27 cellular contexts compared by ENCODE assay signal in genomic region chr11:21346361-21346760, GRCh38.
"Had no signal": no experiment of that assay in that cellular context is flagged by ENCODE, and none has a peak within 500 bp of the region (broad histone marks: within the 10 kb centered on the region; RNA-seq: fewer than 3 reads in every experiment).

No MANE protein-coding gene starts in this region.

- FAIRE-seq: keratinocyte had no signal

- H3K27ac Mint-ChIP-seq: naive thymus-derived CD8-positive, alpha-beta T cell; nephron; progenitor cell of endocrine pancreas; stimulated activated memory B cell treated with anti-CD40 and anti-IgM and Interleukin-4, amounts not matched to agents 10 μg/mL and 1 μg/mL and 100 μg/mL, for 72 hours had no signal

- H3K36me3 ChIP-seq: left lung, lower lobe of right lung, neutrophil, right atrium auricular region, right lobe of liver, spleen, stomach, thyroid gland, transverse colon, upper lobe of left lung, vagina had no signal

- H3K9me3 ChIP-seq: left lung, lower lobe of right lung, neutrophil, right atrium auricular region, right lobe of liver, spleen, stomach, testis, thyroid gland, transverse colon, upper lobe of left lung, vagina had no signal

- ATAC-seq: left colon; left lung; lower lobe of right lung; naive thymus-derived CD8-positive, alpha-beta T cell; right lobe of liver; stimulated activated memory B cell treated with anti-CD40 and anti-IgM and Interleukin-4, amounts not matched to agents 10 μg/mL and 1 μg/mL and 100 μg/mL, for 72 hours; stimulated activated naive CD8-positive, alpha-beta T cell treated with anti-CD3 and anti-CD28 coated beads, Interleukin-15, Interleukin-2, amounts not matched to agents 100 U/mL and 50 U/mL, for 24 hours had no signal

- H3K4me3 ChIP-seq: left lung, lower lobe of right lung, right atrium auricular region, right lobe of liver, skin epidermis, spleen, stomach, testis, thyroid gland, transverse colon, upper lobe of left lung, vagina had no signal

- H3K36me3 Mint-ChIP-seq: naive thymus-derived CD8-positive, alpha-beta T cell; stimulated activated memory B cell treated with anti-CD40 and anti-IgM and Interleukin-4, amounts not matched to agents 10 μg/mL and 1 μg/mL and 100 μg/mL, for 72 hours had no signal

- H3K27me3 ChIP-seq: left lung, neutrophil, right atrium auricular region, right lobe of liver, spleen, stomach, testis, thyroid gland, transverse colon, upper lobe of left lung, vagina had no signal

- H3K27me3 Mint-ChIP-seq: naive thymus-derived CD8-positive, alpha-beta T cell; progenitor cell of endocrine pancreas; stimulated activated memory B cell treated with anti-CD40 and anti-IgM and Interleukin-4, amounts not matched to agents 10 μg/mL and 1 μg/mL and 100 μg/mL, for 72 hours had no signal

- H3K27ac ChIP-seq: left lung, lower lobe of right lung, neutrophil, right atrium auricular region, right lobe of liver, skin epidermis, spleen, stomach, testis, thyroid gland, transverse colon, upper lobe of left lung, vagina had no signal

- H3K4me3 Mint-ChIP-seq: naive thymus-derived CD8-positive, alpha-beta T cell; nephron; neural crest cell; stimulated activated memory B cell treated with anti-CD40 and anti-IgM and Interleukin-4, amounts not matched to agents 10 μg/mL and 1 μg/mL and 100 μg/mL, for 72 hours had no signal

- DNase-seq: hippocampal formation; left colon; left lung; lower lobe of right lung; mammary epithelial cell; mesenchymal stem cell; naive thymus-derived CD8-positive, alpha-beta T cell; occipital lobe; right lobe of liver; spleen; stimulated activated CD4-positive, alpha-beta T cell treated with anti-CD3 and anti-CD28 coated beads, Interleukin-4, amount 100 ng/mL, for 24 hours; stimulated activated CD8-positive, alpha-beta memory T cell treated with anti-CD3 and anti-CD28 coated beads, Interleukin-4, amount 100 ng/mL, for 48 hours; stimulated activated naive CD8-positive, alpha-beta T cell treated with anti-CD3 and anti-CD28 coated beads, Interleukin-15, Interleukin-2, amounts not matched to agents 100 U/mL and 50 U/mL, for 24 hours; stomach; testis; thyroid gland; transverse colon; upper lobe of left lung had no signal

- H3K4me1 ChIP-seq: left lung, lower lobe of right lung, right atrium auricular region, right lobe of liver, spleen, stomach, testis, thyroid gland, transverse colon, upper lobe of left lung, vagina had no signal

- H3K9me3 Mint-ChIP-seq: nephron, neural crest cell had no signal

- H3K4me1 Mint-ChIP-seq: naive thymus-derived CD8-positive, alpha-beta T cell; nephron; neural crest cell; stimulated activated memory B cell treated with anti-CD40 and anti-IgM and Interleukin-4, amounts not matched to agents 10 μg/mL and 1 μg/mL and 100 μg/mL, for 72 hours had no signal
